ENCODE assay signal across 19 cellular contexts in genomic region chr1:153550398-153550758, GRCh38. TPM values are rescaled to one million over a fixed set of nuclear protein-coding genes. Genes with fewer than 3 reads are reported as not detected.
A peak's percentile ranks its signal among the peaks of the same experiment; 100 is the strongest.
DNase-seq lines count a peak whose midpoint lies in the region; ATAC-seq and TF ChIP-seq lines count a peak whose summit lies in the region.
"Had no signal": no experiment of that assay in that cellular context is flagged by ENCODE, and none has a peak within 500 bp of the region (broad histone marks: within the 10 kb centered on the region; RNA-seq: fewer than 3 reads in every experiment).

No MANE protein-coding gene starts in this region.

- H3K9me3 Mint-ChIP-seq in GM23338: no peaks in the 10 kb centered on the region
- no peaks in the 10 kb centered on the region for H3K9me3 Mint-ChIP-seq in stimulated activated effector memory CD8-positive, alpha-beta T cell treated with anti-CD3 and anti-CD28 coated beads, Interleukin-12 subunit alpha, Interleukin-12 subunit beta, amount 100 ng/mL, for 72 hours
- H3K9me3 Mint-ChIP-seq: activated CD4-positive, alpha-beta memory T cell treated with anti-CD3 and anti-CD28 coated beads, Interleukin-2, amount 10 ng/mL, durations not matched to agents 7 days and 5 days; naive thymus-derived CD8-positive, alpha-beta T cell; stimulated activated naive CD8-positive, alpha-beta T cell treated with anti-CD3 and anti-CD28 coated beads, Interleukin-15, Interleukin-2, amounts not matched to agents 100 ng/mL and 50 ng/mL, for 24 hours had no signal

- no peak overlapping the region for H3K27ac ChIP-seq in GM23338 (ENCODE audit: low read depth)

- H3K27me3 ChIP-seq in GM23338 (ENCODE audit: insufficient read depth) (no peaks in the 10 kb centered on the region), adipocyte (replicated peaks; ENCODE audit: control insufficient read depth, insufficient read depth, low read length) (no peaks in the 10 kb centered on the region)

- H3K4me1 Mint-ChIP-seq in GM23338: peaks cover 53% of the 10 kb centered on the region
- peaks cover 45% of the 10 kb centered on the region for H3K4me1 Mint-ChIP-seq in stimulated activated effector memory CD8-positive, alpha-beta T cell treated with anti-CD3 and anti-CD28 coated beads, Interleukin-12 subunit alpha, Interleukin-12 subunit beta, amount 100 ng/mL, for 72 hours

- H3K9me3 ChIP-seq in adipocyte (ENCODE audit: control insufficient read depth, low read length) (no peaks in the 10 kb centered on the region), iPS-18c (ENCODE audit: control insufficient read depth, insufficient read depth, low read length) (no peaks in the 10 kb centered on the region)
- H3K9me3 ChIP-seq: HAP-1 had no signal

- H3K4me1 ChIP-seq in GM23338 (ENCODE audit: insufficient read depth): peaks cover 11% of the 10 kb centered on the region
- peaks cover 60% of the 10 kb centered on the region for H3K4me1 ChIP-seq in adipocyte (ENCODE audit: control insufficient read depth, insufficient read depth, low read length)

- no peak overlapping the region for H3K27ac Mint-ChIP-seq in GM23338
- H3K27ac Mint-ChIP-seq in stimulated activated effector memory CD8-positive, alpha-beta T cell treated with anti-CD3 and anti-CD28 coated beads, Interleukin-12 subunit alpha, Interleukin-12 subunit beta, amount 100 ng/mL, for 72 hours: peak overlapping the region; percentile 20
- H3K27ac Mint-ChIP-seq: activated CD4-positive, alpha-beta memory T cell treated with anti-CD3 and anti-CD28 coated beads, Interleukin-2, amount 10 ng/mL, durations not matched to agents 7 days and 5 days; stimulated activated naive CD8-positive, alpha-beta T cell treated with anti-CD3 and anti-CD28 coated beads, Interleukin-15, Interleukin-2, amounts not matched to agents 100 ng/mL and 50 ng/mL, for 24 hours had no signal

- no peaks in the 10 kb centered on the region for H3K9me2 ChIP-seq in GM23338 (ENCODE audit: insufficient read depth)

- H3K36me3 ChIP-seq in GM23338 (ENCODE audit: insufficient read depth) (no peaks in the 10 kb centered on the region), adipocyte (ENCODE audit: control insufficient read depth, insufficient read depth, low read length, severe bottlenecking) (peaks cover 4% of the 10 kb centered on the region)
- H3K36me3 ChIP-seq: HAP-1 had no signal

- no peaks in the 10 kb centered on the region for H3F3A ChIP-seq in GM23338 (replicated peaks; ENCODE audit: low read depth)

- H3K4me3 ChIP-seq in GM23338: no peak overlapping the region
- H3K4me3 ChIP-seq in adipocyte (ENCODE audit: low read length): no peak overlapping the region
- peak overlapping the region; percentile 15; the same call in 1 of the 2 replicates for H3K4me3 ChIP-seq in iPS-18c (ENCODE audit: insufficient read depth, low read depth, low read length)
- H3K4me3 ChIP-seq: HAP-1, lung had no signal

- H3K27me3 Mint-ChIP-seq in GM23338 (ENCODE audit: insufficient read depth, low read depth, poor library complexity): peaks cover 20% of the 10 kb centered on the region
- H3K27me3 Mint-ChIP-seq: naive thymus-derived CD8-positive, alpha-beta T cell; stimulated activated naive CD8-positive, alpha-beta T cell treated with anti-CD3 and anti-CD28 coated beads, Interleukin-15, Interleukin-2, amounts not matched to agents 100 ng/mL and 50 ng/mL, for 24 hours had no signal

- H3K79me2 ChIP-seq in GM23338 (replicated peaks; ENCODE audit: insufficient read depth): no peaks in the 10 kb centered on the region

- TF ChIP-seq CTCF in GM23338 (conservative IDR thresholded peaks at IDR 0.05; ENCODE audit: low read depth in 2 of 2): no peak

- ATAC-seq in GM23338 (no peak), HG02571 (IDR thresholded peaks at IDR 0.05; ENCODE audit: unreplicated experiment) (no peak)
- ATAC-seq in stimulated activated effector memory CD8-positive, alpha-beta T cell treated with anti-CD3 and anti-CD28 coated beads, Interleukin-12 subunit alpha, Interleukin-12 subunit beta, amount 100 ng/mL, for 72 hours: no peak
- ATAC-seq: naive thymus-derived CD8-positive, alpha-beta T cell; SK-N-SH treated with all-trans-retinoic acid at 6 μM for 48 hours had no signal

- H3K4me2 ChIP-seq in GM23338: no peak overlapping the region

- H4K20me1 ChIP-seq in GM23338 (replicated peaks; ENCODE audit: insufficient read depth): no peaks in the 10 kb centered on the region

- H3K9ac ChIP-seq in adipocyte (ENCODE audit: low read length): peak overlapping the region; percentile 64

- DNase-seq in GM23338 (ENCODE audit: low spot score) (no peak), adipocyte (ENCODE audit: low read depth) (no peak), NCI-H2196 (lab: John Stamatoyannopoulos, UW; ENCODE audit: unreplicated experiment) (no peak), NCI-H2171 treated with DMSO at 0.1 percent for 48 hours (lab: John Stamatoyannopoulos, UW) (no peak)
- DNase-seq in stimulated activated effector memory CD8-positive, alpha-beta T cell treated with anti-CD3 and anti-CD28 coated beads, Interleukin-12 subunit alpha, Interleukin-12 subunit beta, amount 100 ng/mL, for 72 hours (ENCODE audit: low spot score in 2 of 2): no peak
- DNase-seq: activated CD4-positive, alpha-beta memory T cell treated with anti-CD3 and anti-CD28 coated beads, Interleukin-2, amount 10 ng/mL, durations not matched to agents 7 days and 5 days; cerebellar nuclear complex; DMS 273 treated with DMSO at 0.1 percent for 48 hours; foreskin melanocyte; naive thymus-derived CD8-positive, alpha-beta T cell; NCI-H2081; NCI-H748 treated with DMSO at 0.1 percent for 48 hours; stimulated activated CD4-positive, alpha-beta T cell treated with anti-CD3 and anti-CD28 coated beads, Interleukin-15, amount 100 ng/mL, for 24 hours had no signal

- H3K36me3 Mint-ChIP-seq in GM23338 (ENCODE audit: low read depth): no peaks in the 10 kb centered on the region
- peaks cover 11% of the 10 kb centered on the region for H3K36me3 Mint-ChIP-seq in stimulated activated effector memory CD8-positive, alpha-beta T cell treated with anti-CD3 and anti-CD28 coated beads, Interleukin-12 subunit alpha, Interleukin-12 subunit beta, amount 100 ng/mL, for 72 hours
- H3K36me3 Mint-ChIP-seq: naive thymus-derived CD8-positive, alpha-beta T cell had no signal

- 0 out of 2 replicates have a peak overlapping the region, but pooled peaks have one; percentile 66 for H2AFZ ChIP-seq in GM23338

- H3K4me3 Mint-ChIP-seq in GM23338: no peak overlapping the region
- no peak overlapping the region for H3K4me3 Mint-ChIP-seq in stimulated activated effector memory CD8-positive, alpha-beta T cell treated with anti-CD3 and anti-CD28 coated beads, Interleukin-12 subunit alpha, Interleukin-12 subunit beta, amount 100 ng/mL, for 72 hours
- H3K4me3 Mint-ChIP-seq: activated CD4-positive, alpha-beta memory T cell treated with anti-CD3 and anti-CD28 coated beads, Interleukin-2, amount 10 ng/mL, durations not matched to agents 7 days and 5 days; stimulated activated naive CD8-positive, alpha-beta T cell treated with anti-CD3 and anti-CD28 coated beads, Interleukin-15, Interleukin-2, amounts not matched to agents 100 ng/mL and 50 ng/mL, for 24 hours had no signal

TF ChIP-seq in GM23338, 12 proteins besides CTCF, POLR2A, EP300 and RAD21 (continues in another document):
- TF ChIP-seq ZNF331 (CRISPR knock-in tag; IDR thresholded peaks at IDR 0.05; ENCODE audit: low read depth) (no peak), POLR2AphosphoS5 (IDR thresholded peaks at IDR 0.05; ENCODE audit: low read depth) (no peak), ZNF114 (CRISPR knock-in tag; IDR thresholded peaks at IDR 0.05) (no peak), EZH2 (IDR thresholded peaks at IDR 0.05; ENCODE audit: low read depth, unreplicated experiment) (no peak)
- TF ChIP-seq, protein P1, sequence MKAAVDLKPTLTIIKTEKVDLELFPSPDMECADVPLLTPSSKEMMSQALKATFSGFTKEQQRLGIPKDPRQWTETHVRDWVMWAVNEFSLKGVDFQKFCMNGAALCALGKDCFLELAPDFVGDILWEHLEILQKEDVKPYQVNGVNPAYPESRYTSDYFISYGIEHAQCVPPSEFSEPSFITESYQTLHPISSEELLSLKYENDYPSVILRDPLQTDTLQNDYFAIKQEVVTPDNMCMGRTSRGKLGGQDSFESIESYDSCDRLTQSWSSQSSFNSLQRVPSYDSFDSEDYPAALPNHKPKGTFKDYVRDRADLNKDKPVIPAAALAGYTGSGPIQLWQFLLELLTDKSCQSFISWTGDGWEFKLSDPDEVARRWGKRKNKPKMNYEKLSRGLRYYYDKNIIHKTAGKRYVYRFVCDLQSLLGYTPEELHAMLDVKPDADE (IDR thresholded peaks at IDR 0.05): no peak

RNA-seq across cellular contexts. Expression of gene S100A3, which starts 1.3 kb away (rescaled TPM):
- not detected in 2 replicates for total RNA-seq in GM23338 (2014; rRNA removed; shearing (Covaris generic))
- not detected in 2 replicates for polyA plus RNA-seq in GM23338 (2016; fragmentation: Nextera tagmentation; extraction: Ambion mirVana)
- total RNA-seq: activated CD4-positive, alpha-beta memory T cell treated with anti-CD3 and anti-CD28 coated beads, Interleukin-2, amount 10 ng/mL, durations not matched to agents 7 days and 5 days; naive thymus-derived CD8-positive, alpha-beta T cell had no signal
- polyA plus RNA-seq: naive thymus-derived CD8-positive, alpha-beta T cell had no signal

RNA-seq across cellular contexts. Expression of gene S100A4, which starts 4.8 kb away (rescaled TPM):
- 8.2 and 14.2 TPM in 2 replicates for total RNA-seq in GM23338 (2014; rRNA removed; shearing (Covaris generic))
- 34.6 and 36.0 TPM in 2 replicates for polyA plus RNA-seq in GM23338 (2016; fragmentation: Nextera tagmentation; extraction: Ambion mirVana)

RNA-seq across cellular contexts. Expression of gene S100A5, which starts 9.6 kb away (rescaled TPM):
- total RNA-seq in GM23338 (2014; rRNA removed; shearing (Covaris generic)): not detected in 2 replicates
- 0.47 TPM in 1 of 2 replicates, not detected in the other for polyA plus RNA-seq in GM23338 (2016; fragmentation: Nextera tagmentation; extraction: Ambion mirVana)

RNA-seq across cellular contexts. Expression of gene S100A6, which starts 14.6 kb away (rescaled TPM):
- total RNA-seq in GM23338 (2014; rRNA removed; shearing (Covaris generic)): 7.3 and 9.4 TPM in 2 replicates
- 77.5 and 98.0 TPM in 2 replicates for polyA plus RNA-seq in GM23338 (2016; fragmentation: Nextera tagmentation; extraction: Ambion mirVana)

RNA-seq across cellular contexts. Expression of gene S100A2, which starts 15.3 kb away (rescaled TPM):
- total RNA-seq in GM23338 (2014; rRNA removed; shearing (Covaris generic)): 0.66 TPM in 1 of 2 replicates, not detected in the other
- 0.89 and 1.1 TPM in 2 replicates for polyA plus RNA-seq in GM23338 (2016; fragmentation: Nextera tagmentation; extraction: Ambion mirVana)
- total RNA-seq: naive thymus-derived CD8-positive, alpha-beta T cell had no signal
- polyA plus RNA-seq: naive thymus-derived CD8-positive, alpha-beta T cell had no signal
